15 cellular contexts compared by ENCODE assay signal in genomic region chr5:44887722-44888121, GRCh38.
DNase-seq lines count a peak whose midpoint lies in the region; ATAC-seq, FAIRE-seq and TF ChIP-seq lines count a peak whose summit lies in the region.
"Had no signal": no experiment of that assay in that cellular context is flagged by ENCODE, and none has a peak within 500 bp of the region (broad histone marks: within the 10 kb centered on the region; RNA-seq: fewer than 3 reads in every experiment).

No MANE protein-coding gene starts in this region.

- H3K4me2 ChIP-seq in GM12878 (ENCODE audit: control insufficient read depth, insufficient read depth): no peak overlapping the region
- H3K4me2 ChIP-seq: neural progenitor cell, SK-N-SH had no signal

- H3K36me3 Mint-ChIP-seq in CD4-positive, alpha-beta T cell (ENCODE audit: low read depth): no peaks in the 10 kb centered on the region
- H3K36me3 Mint-ChIP-seq: neural progenitor cell had no signal

- CTCF ChIA-PET in GM12878 (lab: Yijun Ruan, JAX): no interaction called here
- CTCF ChIA-PET in CD4-positive, alpha-beta T cell (lab: Charles Lee): no interaction called here

- in situ Hi-C loops in GM12878 (cut with MboI): no loop called here

- ATAC-seq in GM18868 (IDR thresholded peaks at IDR 0.05; ENCODE audit: unreplicated experiment) (peak; percentile 65), HG02571 (IDR thresholded peaks at IDR 0.05; ENCODE audit: unreplicated experiment) (peak; percentile 50), HG03108 (IDR thresholded peaks at IDR 0.05; ENCODE audit: unreplicated experiment) (peak; percentile 33), GM12878 (peak; percentile 72), body of pancreas (no peak)
- ATAC-seq in CD4-positive, alpha-beta T cell (ENCODE audit: poor library complexity): no peak

- H3K9me3 ChIP-seq in GM12878 (replicated peaks; ENCODE audit: control insufficient read depth, insufficient read depth, low read length) (no peaks in the 10 kb centered on the region; the same call in 2 of the 3 replicates), body of pancreas (no peaks in the 10 kb centered on the region)
- H3K9me3 ChIP-seq in CD4-positive, alpha-beta T cell (ENCODE audit: control insufficient read depth, low read length): no peaks in the 10 kb centered on the region
- H3K9me3 ChIP-seq: SK-N-SH had no signal

- no peaks in the 10 kb centered on the region for H3K4me1 Mint-ChIP-seq in CD4-positive, alpha-beta T cell (ENCODE audit: low read depth)
- H3K4me1 Mint-ChIP-seq: central memory CD8-positive, alpha-beta T cell; neural progenitor cell had no signal

- TF ChIP-seq RAD21 in GM12878 (IDR thresholded peaks at IDR 0.05; ENCODE audit: insufficient read depth, low read depth, low read length): no peak

- H3K27me3 ChIP-seq in GM12878 (replicated peaks in 1 of 2; ENCODE audit: control insufficient read depth in 2 of 2, insufficient read depth in 2 of 2, low read length in 1 of 2) (no peaks in the 10 kb centered on the region), body of pancreas (no peaks in the 10 kb centered on the region)
- no peaks in the 10 kb centered on the region for H3K27me3 ChIP-seq in CD4-positive, alpha-beta T cell (ENCODE audit: control insufficient read depth, insufficient read depth, low read length)
- H3K27me3 ChIP-seq: neural progenitor cell, right atrium auricular region had no signal

- H3K4me1 ChIP-seq in GM12878 (ENCODE audit: control insufficient read depth, insufficient read depth, low read length): peaks cover 3% of the 10 kb centered on the region; the same call in 1 of the 2 replicates
- H3K4me1 ChIP-seq in body of pancreas: no peaks in the 10 kb centered on the region
- H3K4me1 ChIP-seq: neural progenitor cell, right atrium auricular region had no signal

- no peak overlapping the region for H2AFZ ChIP-seq in GM12878 (ENCODE audit: control insufficient read depth, low read depth, low read length)
- H2AFZ ChIP-seq: neural progenitor cell had no signal

- DNase-seq in GM12878 (ENCODE audit: low read depth, low spot score): no peak
- DNase-seq in CD4-positive, alpha-beta T cell: no peak
- DNase-seq in body of pancreas: no peak
- DNase-seq in DMS114 treated with DMSO at 0.1 percent for 48 hours (lab: John Stamatoyannopoulos, UW; ENCODE audit: unreplicated experiment): no peak
- DNase-seq: activated CD4-positive, alpha-beta T cell treated with anti-CD3 and anti-CD28 coated beads, Interleukin-2, amount 50 U/mL, for 1 hour; effector memory CD4-positive, alpha-beta T cell; NCI-H1694; NCI-H524 treated with DMSO at 0.1 percent for 48 hours; SK-N-SH had no signal

- SMC1A ChIA-PET in GM12878 (lab: Charles Lee; ENCODE audit: uncharacterized antibody, unreplicated experiment): interaction anchor here (3.1 kb wide), 1 partner anchor 12 kb away, joined by 15 read pairs; no protein-coding TSS in a partner anchor

- no peaks in the 10 kb centered on the region for H4K20me1 ChIP-seq in GM12878 (ENCODE audit: control insufficient read depth, insufficient read depth)

- TF ChIP-seq POLR2A in GM12878 (IDR thresholded peaks at IDR 0.05; ENCODE audit: low read depth, low read length) (no peak), body of pancreas (IDR thresholded peaks at IDR 0.05) (no peak)

- POLR2A ChIA-PET in GM12878 (lab: Charles Lee): no interaction called here
- POLR2A ChIA-PET in CD4-positive, alpha-beta T cell (lab: Charles Lee): no interaction called here

- H3K9ac ChIP-seq in GM12878 (ENCODE audit: control insufficient read depth, insufficient read depth, low read length): no peak overlapping the region
- H3K9ac ChIP-seq: neural progenitor cell, SK-N-SH had no signal

- RAD21 ChIA-PET in GM12878 (lab: Charles Lee; ENCODE audit: unreplicated experiment): interaction anchor here (1.6 kb wide), 1 partner anchor 39 kb away, joined by 5 read pairs; no protein-coding TSS in a partner anchor

- peaks cover 9% of the 10 kb centered on the region for H3K9me3 Mint-ChIP-seq in CD4-positive, alpha-beta T cell
- H3K9me3 Mint-ChIP-seq: central memory CD8-positive, alpha-beta T cell had no signal

- H3K27ac ChIP-seq in GM12878 (ENCODE audit: control insufficient read depth, insufficient read depth): no peak overlapping the region; the same call in 1 of the 2 replicates
- no peak overlapping the region for H3K27ac ChIP-seq in CD4-positive, alpha-beta T cell (ENCODE audit: low read depth, low read length)
- no peak overlapping the region for H3K27ac ChIP-seq in body of pancreas
- H3K27ac ChIP-seq: neural progenitor cell, right atrium auricular region had no signal

- no peak for TF ChIP-seq CTCF in GM12878 (IDR thresholded peaks at IDR 0.05 in 2 of 3, conservative IDR thresholded peaks at IDR 0.05 in 1 of 3; ENCODE audit: control insufficient read depth in 2 of 3, extremely low read depth in 1 of 3, insufficient read depth in 1 of 3, low read depth in 3 of 3, low read length in 3 of 3)
- no peak for TF ChIP-seq CTCF in CD4-positive, alpha-beta T cell (IDR thresholded peaks at IDR 0.05)
- no peak for TF ChIP-seq CTCF in body of pancreas (IDR thresholded peaks at IDR 0.05)

- no peaks in the 10 kb centered on the region for H3K79me2 ChIP-seq in GM12878 (ENCODE audit: control insufficient read depth, insufficient read depth, low read length)

- no peaks in the 10 kb centered on the region for H3K27me3 Mint-ChIP-seq in CD4-positive, alpha-beta T cell
- H3K27me3 Mint-ChIP-seq: central memory CD8-positive, alpha-beta T cell had no signal

- no TSS peak for BruUV-seq in GM12878 (replicated peaks; lab: Mats Ljungman, UMichigan)

- TF ChIP-seq EP300 in GM12878 (IDR thresholded peaks at IDR 0.05; ENCODE audit: borderline replicate concordance in 1 of 2, control insufficient read depth in 1 of 2, low read depth in 2 of 2, low read length in 2 of 2): no peak

- H3K4me3 Mint-ChIP-seq in CD4-positive, alpha-beta T cell: no peak overlapping the region
- H3K4me3 Mint-ChIP-seq: central memory CD8-positive, alpha-beta T cell; neural progenitor cell had no signal

- FAIRE-seq in GM12878 (lab: Jason Lieb, UNC): no peak

- H3K4me3 ChIP-seq in GM12878: no peak overlapping the region
- H3K4me3 ChIP-seq in body of pancreas: no peak overlapping the region
- H3K4me3 ChIP-seq: neural progenitor cell, right atrium auricular region had no signal

- WGBS in GM12878 (ENCODE audit: insufficient coverage, insufficient replicate concordance, low lambda C conversion rate, missing lambda C conversion rate): 52% methylated on average over 1 of the region's 1 CpG
- WGBS in body of pancreas, 2 donors: 45 to 46% methylated on average over 1 of the region's 1 CpG

- intact Hi-C loops in GM12878 (cut with micrococcal nuclease; ENCODE audit: unreplicated experiment) (no loop called here), body of pancreas (cut with DNase I) (no loop called here)
- intact Hi-C loops in CD4-positive, alpha-beta T cell (cut with DNase I, micrococcal nuclease): no loop called here

- H3K27ac Mint-ChIP-seq in CD4-positive, alpha-beta T cell: no peak overlapping the region
- H3K27ac Mint-ChIP-seq: neural progenitor cell had no signal

- H3K36me3 ChIP-seq in GM12878 (ENCODE audit: control insufficient read depth in 2 of 2, insufficient read depth in 2 of 2, low read length in 1 of 2) (no peaks in the 10 kb centered on the region), body of pancreas (replicated peaks in 1 of 2; ENCODE audit: insufficient read depth in 1 of 2, low read depth in 2 of 2) (no peaks in the 10 kb centered on the region)
- H3K36me3 ChIP-seq: neural progenitor cell, right atrium auricular region had no signal

TF ChIP-seq in GM12878, 131 proteins besides CTCF, POLR2A, EP300 and RAD21:
- TF ChIP-seq BCL11A (IDR thresholded peaks at IDR 0.05; ENCODE audit: low read depth, low read length) (peak; percentile 41; the same call in 1 of the 2 replicates), CREM (IDR thresholded peaks at IDR 0.05; ENCODE audit: low read depth) (peak; percentile 47; the same call in 1 of the 2 replicates), SIN3A (IDR thresholded peaks at IDR 0.05; ENCODE audit: low read depth, low read length) (no peak), RBBP5 (conservative IDR thresholded peaks at IDR 0.05) (no peak), ATF2 (IDR thresholded peaks at IDR 0.05; ENCODE audit: low read length) (peak; percentile 48; the same call in 1 of the 2 replicates), IRF4 (IDR thresholded peaks at IDR 0.05; ENCODE audit: low read depth, low read length) (peak; percentile 72; the same call in 1 of the 2 replicates), JUNB (IDR thresholded peaks at IDR 0.05) (peak; percentile 93), NFIC (IDR thresholded peaks at IDR 0.05; ENCODE audit: low read depth, low read length) (peak; percentile 64)

Comparison
In these comparisons a context has a peak if more than half of its experiments do, and no peak if none do; other contexts are left out.
1. ATAC-seq: peak in GM18868 (single experiment), HG02571 (single experiment), HG03108 (single experiment) and GM12878 (single experiment); none in CD4-positive, alpha-beta T cell (single experiment) and body of pancreas (single experiment).